ENCODE assay signal across 1 cellular context in genomic region chr22:38873469-38874411, GRCh38.
A peak's percentile ranks its signal among the peaks of the same experiment; 100 is the strongest.
TF ChIP-seq lines count a peak whose summit lies in the region.

No MANE protein-coding gene starts in this region.

TF ChIP-seq in GM12878, 131 proteins besides CTCF, POLR2A, EP300 and RAD21 (continued from another document and continues in another):
- TF ChIP-seq ZNF592 (IDR thresholded peaks at IDR 0.05), result no peak
- 0 out of 2 replicates have a peak, but pooled peaks have one; percentile 38 for TF ChIP-seq CHD1 (IDR thresholded peaks at IDR 0.05; ENCODE audit: low read depth, low read length)
- TF ChIP-seq CEBPZ (IDR thresholded peaks at IDR 0.05; ENCODE audit: low read depth, low read length), result no peak
- no peak for TF ChIP-seq RBBP5 (conservative IDR thresholded peaks at IDR 0.05)
- TF ChIP-seq JUND (IDR thresholded peaks at IDR 0.05; ENCODE audit: low read depth, low read length), result 0 out of 2 replicates have a peak, but pooled peaks have one; percentile 17
- no peak for TF ChIP-seq KDM1A (IDR thresholded peaks at IDR 0.05; ENCODE audit: borderline replicate concordance)
- no peak for TF ChIP-seq NKRF (conservative IDR thresholded peaks at IDR 0.05)
- no peak for TF ChIP-seq MYC (IDR thresholded peaks at IDR 0.05; ENCODE audit: insufficient read depth, insufficient read length, insufficient replicate concordance, low read length, severe bottlenecking)
- no peak for TF ChIP-seq KLF5 (IDR thresholded peaks at IDR 0.05; ENCODE audit: partially characterized antibody)
- TF ChIP-seq STAT1 (conservative IDR thresholded peaks at IDR 0.05), result no peak
- peak; percentile 75 for TF ChIP-seq CREB1 (IDR thresholded peaks at IDR 0.05; ENCODE audit: low read depth)
- TF ChIP-seq ZNF24 (IDR thresholded peaks at IDR 0.05), result no peak
- no peak for TF ChIP-seq SMC3 (IDR thresholded peaks at IDR 0.05; ENCODE audit: borderline replicate concordance, low read length)
- TF ChIP-seq EGR1 (IDR thresholded peaks at IDR 0.05; ENCODE audit: borderline replicate concordance in 1 of 2, low read depth in 2 of 2, low read length in 2 of 2), result no peak; a peak in 1 of 3 replicates
- TF ChIP-seq NFXL1 (IDR thresholded peaks at IDR 0.05; ENCODE audit: borderline replicate concordance), result no peak
- no peak for TF ChIP-seq IRF5 (IDR thresholded peaks at IDR 0.05; ENCODE audit: borderline replicate concordance)
- no peak for TF ChIP-seq SIX5 (IDR thresholded peaks at IDR 0.05; ENCODE audit: low read depth, low read length, severe bottlenecking)
- no peak for TF ChIP-seq POLR2AphosphoS2 (IDR thresholded peaks at IDR 0.05; ENCODE audit: low read depth, low read length)
- TF ChIP-seq ZNF207 (IDR thresholded peaks at IDR 0.05; ENCODE audit: borderline replicate concordance), result peak; percentile 31; the same call in 1 of the 2 replicates
- TF ChIP-seq MLLT1 (IDR thresholded peaks at IDR 0.05), result peak; percentile 29; the same call in 1 of the 2 replicates
- TF ChIP-seq SREBF2 (IDR thresholded peaks at IDR 0.05; ENCODE audit: low read length), result no peak
- TF ChIP-seq HDAC6 (IDR thresholded peaks at IDR 0.05; ENCODE audit: unreplicated experiment), result no peak
- TF ChIP-seq JUNB (IDR thresholded peaks at IDR 0.05), result peak; percentile 83
- no peak for TF ChIP-seq SMAD5 (IDR thresholded peaks at IDR 0.05; ENCODE audit: low read depth)
- peak; percentile 45; the same call in 1 of the 2 replicates for TF ChIP-seq MXI1 (IDR thresholded peaks at IDR 0.05; ENCODE audit: low read depth, low read length)
- TF ChIP-seq SREBF1 (IDR thresholded peaks at IDR 0.05; ENCODE audit: low read length), result no peak
- no peak for TF ChIP-seq E4F1 (IDR thresholded peaks at IDR 0.05; ENCODE audit: borderline replicate concordance, partially characterized antibody)
- no peak for TF ChIP-seq TCF7 (IDR thresholded peaks at IDR 0.05; ENCODE audit: borderline replicate concordance)
- no peak for TF ChIP-seq SKIL (IDR thresholded peaks at IDR 0.05; ENCODE audit: low read depth, poor library complexity, severe bottlenecking)
- peak; percentile 63; the same call in 1 of the 2 replicates for TF ChIP-seq PAX5 (IDR thresholded peaks at IDR 0.05; ENCODE audit: borderline replicate concordance, low read depth, low read length)
- no peak for TF ChIP-seq TAF1 (IDR thresholded peaks at IDR 0.05; ENCODE audit: borderline replicate concordance, low read depth, low read length)
- 0 out of 2 replicates have a peak, but pooled peaks have one; percentile 46 for TF ChIP-seq CBFB (IDR thresholded peaks at IDR 0.05; ENCODE audit: low read depth)
- peak; percentile 49; the same call in 1 of the 2 replicates for TF ChIP-seq ZBED1 (IDR thresholded peaks at IDR 0.05; ENCODE audit: borderline replicate concordance)
- no peak for TF ChIP-seq ZBTB33 (IDR thresholded peaks at IDR 0.05)
- TF ChIP-seq TCF12 (IDR thresholded peaks at IDR 0.05; ENCODE audit: low read depth, low read length), result peak; percentile 74; the same call in 1 of the 2 replicates
